1 cellular context compared by ENCODE assay signal in genomic region chr1:53480678-53481077, GRCh38.
TF ChIP-seq lines count a peak whose summit lies in the region.

No MANE protein-coding gene starts in this region.

TF ChIP-seq in K562, 482 proteins besides CTCF, POLR2A, EP300 and RAD21 (continued from another document):
- TF ChIP-seq YY1 (IDR thresholded peaks at IDR 0.05; ENCODE audit: borderline replicate concordance in 1 of 3, control insufficient read depth in 1 of 3, extremely low read depth in 1 of 3, insufficient read depth in 3 of 3, insufficient read length in 1 of 3, insufficient replicate concordance in 2 of 3, low read depth in 1 of 3, low read length in 2 of 3): peak in 1 of 3 experiments; percentile 39
- 0 out of 2 replicates have a peak, but pooled peaks have one; percentile 32 for TF ChIP-seq CREB1 (IDR thresholded peaks at IDR 0.05)
- TF ChIP-seq CREB1 (CRISPR knock-in tag; IDR thresholded peaks at IDR 0.05): no peak
- TF ChIP-seq CTCFL (IDR thresholded peaks at IDR 0.05; ENCODE audit: borderline replicate concordance, insufficient read depth, low read depth, low read length, poor library complexity, severe bottlenecking): peak; percentile 35
- no peak for TF ChIP-seq MAX (CRISPR knock-in tag; IDR thresholded peaks at IDR 0.05)
